12 cellular contexts compared by ENCODE assay signal in the genomic region with DNA sequence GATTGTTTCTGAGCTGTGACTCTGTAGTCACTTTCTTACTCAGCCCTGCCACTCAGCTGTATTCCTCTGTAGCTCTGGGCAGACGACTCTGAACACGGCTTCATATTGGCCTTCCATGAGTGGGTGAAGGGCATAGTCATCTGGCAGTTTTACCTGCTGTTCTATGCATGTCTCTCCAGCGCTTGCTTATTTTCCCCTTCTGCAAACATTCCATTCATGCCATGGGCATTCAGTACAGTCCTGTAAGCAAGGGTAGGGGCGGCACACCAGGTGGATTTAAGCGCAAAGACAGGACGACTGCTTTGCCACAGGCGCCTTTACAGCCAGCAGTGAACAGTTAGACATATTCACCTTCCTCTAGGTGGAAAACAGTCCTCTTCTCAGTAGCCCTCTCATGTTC.
"Had no signal": no experiment of that assay in that cellular context is flagged by ENCODE, and none has a peak within 500 bp of the region (broad histone marks: within the 10 kb centered on the region; RNA-seq: fewer than 3 reads in every experiment).

No MANE protein-coding gene starts in this region.

- H3K27me3 Mint-ChIP-seq: activated CD4-positive, alpha-beta memory T cell treated with anti-CD3 and anti-CD28 coated beads, Interleukin-2, amount 10 ng/mL, durations not matched to agents 7 days and 5 days; activated naive CD8-positive, alpha-beta T cell treated with anti-CD3 and anti-CD28 coated beads, Interleukin-2, amount 50 U/mL, for 24 hours had no signal

- H3K27ac Mint-ChIP-seq: activated CD4-positive, alpha-beta memory T cell treated with anti-CD3 and anti-CD28 coated beads, Interleukin-2, amount 10 ng/mL, durations not matched to agents 7 days and 5 days; activated naive CD8-positive, alpha-beta T cell treated with anti-CD3 and anti-CD28 coated beads, Interleukin-2, amount 50 U/mL, for 24 hours; nephron progenitor cell had no signal

- ATAC-seq: activated naive CD8-positive, alpha-beta T cell treated with anti-CD3 and anti-CD28 coated beads, Interleukin-2, amount 50 U/mL, for 24 hours; left cardiac atrium had no signal

- H3K9me3 ChIP-seq: ascending aorta, stomach, thoracic aorta, vagina had no signal

- DNase-seq: activated CD4-positive, alpha-beta memory T cell treated with anti-CD3 and anti-CD28 coated beads, Interleukin-2, amount 10 ng/mL, durations not matched to agents 7 days and 5 days; activated naive CD8-positive, alpha-beta T cell treated with anti-CD3 and anti-CD28 coated beads, Interleukin-2, amount 50 U/mL, for 24 hours; effector CD4-positive, alpha-beta T cell; hypothalamus; left cardiac atrium; nephron progenitor cell; stimulated activated CD4-positive, alpha-beta T cell treated with anti-CD3 and anti-CD28 coated beads, Interleukin-4, amount 100 ng/mL, for 4 hours; stomach; T-helper 9 cell had no signal

- H3K9me3 Mint-ChIP-seq: activated CD4-positive, alpha-beta memory T cell treated with anti-CD3 and anti-CD28 coated beads, Interleukin-2, amount 10 ng/mL, durations not matched to agents 7 days and 5 days; activated naive CD8-positive, alpha-beta T cell treated with anti-CD3 and anti-CD28 coated beads, Interleukin-2, amount 50 U/mL, for 24 hours; nephron progenitor cell had no signal

- H3K4me3 Mint-ChIP-seq: activated CD4-positive, alpha-beta memory T cell treated with anti-CD3 and anti-CD28 coated beads, Interleukin-2, amount 10 ng/mL, durations not matched to agents 7 days and 5 days; activated naive CD8-positive, alpha-beta T cell treated with anti-CD3 and anti-CD28 coated beads, Interleukin-2, amount 50 U/mL, for 24 hours; nephron progenitor cell had no signal

- H3K36me3 ChIP-seq: ascending aorta, thoracic aorta had no signal

- H3K27ac ChIP-seq: ascending aorta, stomach, thoracic aorta, vagina had no signal

- H3K27me3 ChIP-seq: ascending aorta, stomach, vagina had no signal

- H3K4me3 ChIP-seq: ascending aorta, stomach, thoracic aorta, vagina had no signal
